Comparison of ENCODE assay signal across 16 cellular contexts in genomic region chr1:32636793-32637561, GRCh38. TPM values are rescaled to one million over a fixed set of nuclear protein-coding genes. Genes with fewer than 3 reads are reported as not detected.
DNase-seq lines count a peak whose midpoint lies in the region; ATAC-seq and TF ChIP-seq lines count a peak whose summit lies in the region.
"Had no signal": no experiment of that assay in that cellular context is flagged by ENCODE, and none has a peak within 500 bp of the region (broad histone marks: within the 10 kb centered on the region; RNA-seq: fewer than 3 reads in every experiment).

No MANE protein-coding gene starts in this region.

- no peak overlapping the region for H3K4me3 ChIP-seq in spleen
- H3K4me3 ChIP-seq: tibial artery had no signal

- intact Hi-C loops in activated T-helper 1 cell treated with anti-CD3 and anti-CD28 coated beads, Interleukin-12 subunit alpha, Interleukin-12 subunit beta, Interleukin-2, Interleukin-4 antibody, amounts not matched to agents 30 ng/mL and 10 ng/mL and 1 ng/mL, durations not matched to agents 14 hours and 24 hours and 36 hours (cut with micrococcal nuclease) = no loop called here
- intact Hi-C loops in spleen (cut with DNase I; ENCODE audit: low total_unique reads) = no loop called here

- no peak for DNase-seq in activated naive CD4-positive, alpha-beta T cell treated with anti-CD3 and anti-CD28 coated beads, Interleukin-2, amount 50 U/mL, for 72 hours (ENCODE audit: low spot score in 2 of 2)
- no peak for DNase-seq in activated naive CD4-positive, alpha-beta T cell treated with Interleukin-2 at 50 U/mL for 16 hours
- DNase-seq in activated T-helper 1 cell treated with anti-CD3 and anti-CD28 coated beads, Interleukin-12 subunit alpha, Interleukin-12 subunit beta, Interleukin-2, Interleukin-4 antibody, amounts not matched to agents 30 ng/mL and 10 ng/mL and 1 ng/mL, durations not matched to agents 14 hours and 24 hours and 36 hours (ENCODE audit: low spot score) = no peak
- peak; percentile 15 for DNase-seq in kidney tubule cell (ENCODE audit: low spot score)
- DNase-seq in spleen = no peak
- DNase-seq in NCI-H2107 (lab: John Stamatoyannopoulos, UW) = no peak
- no peak for DNase-seq in NCI-H82 treated with DMSO at 0.1 percent for 48 hours (lab: John Stamatoyannopoulos, UW; ENCODE audit: unreplicated experiment)
- DNase-seq in SW480 (ENCODE audit: low spot score) = no peak
- DNase-seq: activated CD8-positive, alpha-beta memory T cell treated with anti-CD3 and anti-CD28 coated beads for 24 hours; central memory CD4-positive, alpha-beta T cell; DMS 273 treated with DMSO at 0.1 percent for 48 hours; hippocampal formation; NCI-H1436; NCI-H510A treated with DMSO at 0.1 percent for 48 hours; SHP77; tibial artery had no signal

- H3K4me3 Mint-ChIP-seq in activated T-helper 1 cell treated with anti-CD3 and anti-CD28 coated beads, Interleukin-12 subunit alpha, Interleukin-12 subunit beta, Interleukin-2, Interleukin-4 antibody, amounts not matched to agents 30 ng/mL and 10 ng/mL and 1 ng/mL, durations not matched to agents 14 hours and 24 hours and 36 hours = no peak overlapping the region

- no peaks in the 10 kb centered on the region for H3K27me3 Mint-ChIP-seq in activated T-helper 1 cell treated with anti-CD3 and anti-CD28 coated beads, Interleukin-12 subunit alpha, Interleukin-12 subunit beta, Interleukin-2, Interleukin-4 antibody, amounts not matched to agents 30 ng/mL and 10 ng/mL and 1 ng/mL, durations not matched to agents 14 hours and 24 hours and 36 hours (ENCODE audit: insufficient read depth)

- no peak for ATAC-seq in activated naive CD4-positive, alpha-beta T cell treated with anti-CD3 and anti-CD28 coated beads, Interleukin-2, amount 50 U/mL, for 72 hours

- peak overlapping the region in 5 of 8 donors; percentile 18 to 73 (median 35) for H3K27ac ChIP-seq in spleen
- H3K27ac ChIP-seq: tibial artery had no signal

- H3K36me3 ChIP-seq in spleen = peaks cover 0 to 78% (median 25%) of the 10 kb centered on the region in 6 donors

- no peak for TF ChIP-seq POLR2A in spleen (IDR thresholded peaks at IDR 0.05)

- H3K9me3 ChIP-seq in spleen = no peaks in the 10 kb centered on the region
- H3K9me3 ChIP-seq: tibial artery had no signal

- H3K36me3 Mint-ChIP-seq in activated naive CD4-positive, alpha-beta T cell treated with anti-CD3 and anti-CD28 coated beads, Interleukin-2, amount 50 U/mL, for 72 hours = no peaks in the 10 kb centered on the region
- peaks cover 16% of the 10 kb centered on the region for H3K36me3 Mint-ChIP-seq in activated T-helper 1 cell treated with anti-CD3 and anti-CD28 coated beads, Interleukin-12 subunit alpha, Interleukin-12 subunit beta, Interleukin-2, Interleukin-4 antibody, amounts not matched to agents 30 ng/mL and 10 ng/mL and 1 ng/mL, durations not matched to agents 14 hours and 24 hours and 36 hours (ENCODE audit: low read depth)

- H3K9me3 Mint-ChIP-seq in activated naive CD4-positive, alpha-beta T cell treated with anti-CD3 and anti-CD28 coated beads, Interleukin-2, amount 50 U/mL, for 72 hours = no peaks in the 10 kb centered on the region
- no peaks in the 10 kb centered on the region for H3K9me3 Mint-ChIP-seq in activated T-helper 1 cell treated with anti-CD3 and anti-CD28 coated beads, Interleukin-12 subunit alpha, Interleukin-12 subunit beta, Interleukin-2, Interleukin-4 antibody, amounts not matched to agents 30 ng/mL and 10 ng/mL and 1 ng/mL, durations not matched to agents 14 hours and 24 hours and 36 hours

- no peak for TF ChIP-seq CTCF in spleen (IDR thresholded peaks at IDR 0.05 in 8 of 11, conservative IDR thresholded peaks at IDR 0.05 in 3 of 11)

- H3K4me1 ChIP-seq in spleen = peaks cover 0 to 28% (median 0%) of the 10 kb centered on the region in 6 donors
- H3K4me1 ChIP-seq: tibial artery had no signal

- no peaks in the 10 kb centered on the region for H3K27me3 ChIP-seq in spleen (replicated peaks in 1 of 7)
- H3K27me3 ChIP-seq: tibial artery had no signal

- H3K27ac Mint-ChIP-seq in activated naive CD4-positive, alpha-beta T cell treated with anti-CD3 and anti-CD28 coated beads, Interleukin-2, amount 50 U/mL, for 72 hours = peak overlapping the region; percentile 15 to 67
- peak overlapping the region; percentile 24 for H3K27ac Mint-ChIP-seq in activated T-helper 1 cell treated with anti-CD3 and anti-CD28 coated beads, Interleukin-12 subunit alpha, Interleukin-12 subunit beta, Interleukin-2, Interleukin-4 antibody, amounts not matched to agents 30 ng/mL and 10 ng/mL and 1 ng/mL, durations not matched to agents 14 hours and 24 hours and 36 hours

- 69 to 90% (median 83%) methylated on average over 16 of the region's 16 CpGs for WGBS in spleen, 5 donors

- H3K4me1 Mint-ChIP-seq in activated T-helper 1 cell treated with anti-CD3 and anti-CD28 coated beads, Interleukin-12 subunit alpha, Interleukin-12 subunit beta, Interleukin-2, Interleukin-4 antibody, amounts not matched to agents 30 ng/mL and 10 ng/mL and 1 ng/mL, durations not matched to agents 14 hours and 24 hours and 36 hours (ENCODE audit: low read depth) = peaks cover 9% of the 10 kb centered on the region

RNA-seq across cellular contexts. Expression of gene ZBTB8OS, which starts 13.4 kb away (rescaled TPM):
- 10 to 100 TPM; 53.2 to 58.5 TPM for total RNA-seq in activated naive CD4-positive, alpha-beta T cell treated with anti-CD3 and anti-CD28 coated beads, Interleukin-2, amount 50 U/mL, for 72 hours
- 49.7 and 53.3 TPM in 2 replicates for total RNA-seq in activated T-helper 1 cell treated with anti-CD3 and anti-CD28 coated beads, Interleukin-12 subunit alpha, Interleukin-12 subunit beta, Interleukin-2, Interleukin-4 antibody, amounts not matched to agents 30 ng/mL and 10 ng/mL and 1 ng/mL, durations not matched to agents 14 hours and 24 hours and 36 hours
- total RNA-seq in spleen = 10 to 100 TPM; 26.7 to 46.2 (median 35.4) TPM
- polyA plus RNA-seq in spleen = 10 to 100 TPM; 52.9 to 70.5 (median 53.1) TPM

RNA-seq across cellular contexts. Expression of gene RBBP4, which starts 14.0 kb away (rescaled TPM):
- total RNA-seq in activated naive CD4-positive, alpha-beta T cell treated with anti-CD3 and anti-CD28 coated beads, Interleukin-2, amount 50 U/mL, for 72 hours = 100 to 1,000 TPM; 346 to 359 TPM
- total RNA-seq in activated T-helper 1 cell treated with anti-CD3 and anti-CD28 coated beads, Interleukin-12 subunit alpha, Interleukin-12 subunit beta, Interleukin-2, Interleukin-4 antibody, amounts not matched to agents 30 ng/mL and 10 ng/mL and 1 ng/mL, durations not matched to agents 14 hours and 24 hours and 36 hours = 315 TPM in 2 replicates
- total RNA-seq in spleen = 100 to 1,000 TPM; 122 to 181 (median 158) TPM
- polyA plus RNA-seq in spleen = 10 to 100 TPM; 42.4 to 74.1 (median 61.0) TPM
